Comparison of ENCODE assay signal across 8 cellular contexts in genomic region chr2:241701155-241701404, GRCh38. TPM values are rescaled to one million over a fixed set of nuclear protein-coding genes. Genes with fewer than 3 reads are reported as not detected.
A peak's percentile ranks its signal among the peaks of the same experiment; 100 is the strongest.
DNase-seq lines count a peak whose midpoint lies in the region; ATAC-seq and TF ChIP-seq lines count a peak whose summit lies in the region.

No MANE protein-coding gene starts in this region.

- H3K36me3 ChIP-seq in CD8-positive, alpha-beta T cell (ENCODE audit: insufficient read depth, low read length) = no peaks in the 10 kb centered on the region

- POLR2A ChIA-PET in CD8-positive, alpha-beta T cell (lab: Charles Lee) = interaction anchor here (0.9 to 6.1 kb wide), 5 partner anchors 14 to 167 kb away, joined by 3 to 70 read pairs (median 7); partner anchors contain the start of genes D2HGDH and DTYMK
- POLR2A ChIA-PET in activated B cell treated with CpG ODN at 0.5 μM for 24 hours (lab: Charles Lee) = interaction anchor here (0.5 to 6.6 kb wide), 21 partner anchors 9 to 1114 kb away, joined by 3 to 117 read pairs (median 5); partner anchors contain the start of genes ATG4B, CAPN10, D2HGDH and DTYMK

- peaks cover 11% of the 10 kb centered on the region for H3K4me1 ChIP-seq in CD8-positive, alpha-beta T cell (ENCODE audit: insufficient read depth, low read length)

- DNase-seq in CD8-positive, alpha-beta T cell = no peak
- DNase-seq in HFF-Myc (ENCODE audit: extremely low read depth, low read depth) (peak; percentile 71), activated B cell treated with CpG ODN at 0.5 μM for 24 hours (no peak), iPS DF 19.7 (ENCODE audit: low read depth, low spot score) (peak; percentile 64), hepatic stellate cell (ENCODE audit: low spot score) (no peak)
- no peak for DNase-seq in stimulated activated naive CD8-positive, alpha-beta T cell treated with anti-CD3 and anti-CD28 coated beads, Interleukin-15, amount 100 ng/mL, for 72 hours

- no peaks in the 10 kb centered on the region for H3K27me3 Mint-ChIP-seq in CD8-positive, alpha-beta T cell (ENCODE audit: low read depth)
- no peaks in the 10 kb centered on the region for H3K27me3 Mint-ChIP-seq in activated B cell treated with CpG ODN at 0.5 μM for 24 hours
- H3K27me3 Mint-ChIP-seq in stimulated activated naive CD8-positive, alpha-beta T cell treated with anti-CD3 and anti-CD28 coated beads, Interleukin-15, amount 100 ng/mL, for 72 hours = no peaks in the 10 kb centered on the region

- no peaks in the 10 kb centered on the region for H3K9me3 Mint-ChIP-seq in CD8-positive, alpha-beta T cell
- no peaks in the 10 kb centered on the region for H3K9me3 Mint-ChIP-seq in activated B cell treated with CpG ODN at 0.5 μM for 24 hours
- H3K9me3 Mint-ChIP-seq in stimulated activated naive CD8-positive, alpha-beta T cell treated with anti-CD3 and anti-CD28 coated beads, Interleukin-15, amount 100 ng/mL, for 72 hours = peaks cover 4 to 5% of the 10 kb centered on the region in 2 donors

- peaks cover 18% of the 10 kb centered on the region for H3K4me1 Mint-ChIP-seq in CD8-positive, alpha-beta T cell (ENCODE audit: low read depth)
- H3K4me1 Mint-ChIP-seq in activated B cell treated with CpG ODN at 0.5 μM for 24 hours = peaks cover 26% of the 10 kb centered on the region
- peaks cover 51% of the 10 kb centered on the region for H3K4me1 Mint-ChIP-seq in stimulated activated naive CD8-positive, alpha-beta T cell treated with anti-CD3 and anti-CD28 coated beads, Interleukin-15, amount 100 ng/mL, for 72 hours

- H3K36me3 Mint-ChIP-seq in CD8-positive, alpha-beta T cell = peaks cover 10% of the 10 kb centered on the region
- H3K36me3 Mint-ChIP-seq in activated B cell treated with CpG ODN at 0.5 μM for 24 hours (ENCODE audit: low read depth) = peaks cover 20% of the 10 kb centered on the region

- peak overlapping the region; percentile 71 for H3K27ac ChIP-seq in CD8-positive, alpha-beta T cell (ENCODE audit: low read depth, low read length)

- peak overlapping the region; percentile 88 for H3K4me3 Mint-ChIP-seq in CD8-positive, alpha-beta T cell
- H3K4me3 Mint-ChIP-seq in activated B cell treated with CpG ODN at 0.5 μM for 24 hours = peak overlapping the region; percentile 87
- H3K4me3 Mint-ChIP-seq in stimulated activated naive CD8-positive, alpha-beta T cell treated with anti-CD3 and anti-CD28 coated beads, Interleukin-15, amount 100 ng/mL, for 72 hours = peak overlapping the region; percentile 94

- no peaks in the 10 kb centered on the region for H3K9me3 ChIP-seq in CD8-positive, alpha-beta T cell (ENCODE audit: low read length)

- ATAC-seq in CD8-positive, alpha-beta T cell = no peak
- ATAC-seq in activated B cell treated with CpG ODN at 0.5 μM for 24 hours (ENCODE audit: low read depth) = no peak
- no peak for ATAC-seq in stimulated activated naive CD8-positive, alpha-beta T cell treated with anti-CD3 and anti-CD28 coated beads, Interleukin-15, amount 100 ng/mL, for 72 hours
- ATAC-seq in GM18511 (IDR thresholded peaks at IDR 0.05; ENCODE audit: unreplicated experiment) = no peak
- no peak for ATAC-seq in GM18909 (IDR thresholded peaks at IDR 0.05; ENCODE audit: poor library complexity, unreplicated experiment)

- intact Hi-C loops in CD8-positive, alpha-beta T cell (cut with DNase I, micrococcal nuclease) = loop anchor here (1.0 to 10.0 kb wide), 8 partner anchors 15 to 1136 kb away; partner anchors contain the start of genes RNPEPL1 (in 2 of the 2), ATG4B (in 1 of the 2), CAPN10 (in 1 of the 2) and DTYMK (in 1 of the 2)
- intact Hi-C loops in activated B cell treated with CpG ODN at 0.5 μM for 24 hours (cut with micrococcal nuclease) = loop anchor here (1.0 to 5.0 kb wide), 5 partner anchors 33 to 1140 kb away; partner anchors contain the start of genes D2HGDH, HDLBP, SEPTIN2 and STK25

- H3K27ac Mint-ChIP-seq in CD8-positive, alpha-beta T cell = peak overlapping the region; percentile 87
- peak overlapping the region; percentile 86 for H3K27ac Mint-ChIP-seq in activated B cell treated with CpG ODN at 0.5 μM for 24 hours
- peak overlapping the region; percentile 98 for H3K27ac Mint-ChIP-seq in stimulated activated naive CD8-positive, alpha-beta T cell treated with anti-CD3 and anti-CD28 coated beads, Interleukin-15, amount 100 ng/mL, for 72 hours

- peak overlapping the region; percentile 84 for H3K4me3 ChIP-seq in CD8-positive, alpha-beta T cell (ENCODE audit: low read depth, low read length)
- peak overlapping the region; percentile 56 for H3K4me3 ChIP-seq in HFF-Myc (replicated peaks; ENCODE audit: low read depth, low read length)

- CTCF ChIA-PET in CD8-positive, alpha-beta T cell (lab: Charles Lee) = interaction anchor here (1.6 to 6.0 kb wide), 6 partner anchors 11 to 178 kb away, joined by 4 to 32 read pairs (median 15); partner anchors contain the start of genes D2HGDH and DTYMK
- CTCF ChIA-PET in activated B cell treated with CpG ODN at 0.5 μM for 24 hours (lab: Charles Lee) = interaction anchor here (1.5 to 1.9 kb wide), 2 partner anchors 33 to 177 kb away, joined by 5 to 13 read pairs; partner anchors contain the start of gene D2HGDH

- peak; percentile 63 for TF ChIP-seq CTCF in CD8-positive, alpha-beta T cell (IDR thresholded peaks at IDR 0.05)
- TF ChIP-seq CTCF in HFF-Myc (IDR thresholded peaks at IDR 0.05; ENCODE audit: low read depth, low read length, missing control alignments) (no peak), activated B cell treated with CpG ODN at 0.5 μM for 24 hours (IDR thresholded peaks at IDR 0.05) (no peak)

- H3K27me3 ChIP-seq in CD8-positive, alpha-beta T cell (ENCODE audit: insufficient read depth, low read length) = no peaks in the 10 kb centered on the region

RNA-seq across cellular contexts. Expression of gene ING5, which starts 0.8 kb away (rescaled TPM):
- 10 to 100 TPM; 32.5 to 34.9 TPM for total RNA-seq in CD8-positive, alpha-beta T cell
- total RNA-seq in activated B cell treated with CpG ODN at 0.5 μM for 24 hours = 49.3 and 61.1 TPM in 2 replicates

RNA-seq across cellular contexts. Expression of gene DTYMK, which starts 14.5 kb away (rescaled TPM):
- total RNA-seq in CD8-positive, alpha-beta T cell = 1 to 10 TPM; 3.7 to 6.0 TPM
- total RNA-seq in activated B cell treated with CpG ODN at 0.5 μM for 24 hours = 29.2 and 34.7 TPM in 2 replicates

RNA-seq across cellular contexts. Expression of gene D2HGDH, which starts 33.4 kb away (rescaled TPM):
- total RNA-seq in CD8-positive, alpha-beta T cell = 10 to 100 TPM; 41.6 to 46.4 TPM
- 37.7 and 55.4 TPM in 2 replicates for total RNA-seq in activated B cell treated with CpG ODN at 0.5 μM for 24 hours

Comparison
In these comparisons a context has a peak if more than half of its experiments do, and no peak if none do; other contexts are left out.
1. DNase-seq: peak in HFF-Myc (single experiment) and iPS DF 19.7 (single experiment); none in CD8-positive, alpha-beta T cell (0 of 7), activated B cell treated with CpG ODN at 0.5 μM for 24 hours (single experiment), stimulated activated naive CD8-positive, alpha-beta T cell treated with anti-CD3 and anti-CD28 coated beads, Interleukin-15, amount 100 ng/mL, for 72 hours (0 of 2) and hepatic stellate cell (single experiment).
2. Peak in every context shown above with its lines, with median percentiles within 50 percentile points of each other: H3K27ac Mint-ChIP-seq and H3K4me3 Mint-ChIP-seq.